Comparison of ENCODE assay signal across 1 cellular context in the genomic region with DNA sequence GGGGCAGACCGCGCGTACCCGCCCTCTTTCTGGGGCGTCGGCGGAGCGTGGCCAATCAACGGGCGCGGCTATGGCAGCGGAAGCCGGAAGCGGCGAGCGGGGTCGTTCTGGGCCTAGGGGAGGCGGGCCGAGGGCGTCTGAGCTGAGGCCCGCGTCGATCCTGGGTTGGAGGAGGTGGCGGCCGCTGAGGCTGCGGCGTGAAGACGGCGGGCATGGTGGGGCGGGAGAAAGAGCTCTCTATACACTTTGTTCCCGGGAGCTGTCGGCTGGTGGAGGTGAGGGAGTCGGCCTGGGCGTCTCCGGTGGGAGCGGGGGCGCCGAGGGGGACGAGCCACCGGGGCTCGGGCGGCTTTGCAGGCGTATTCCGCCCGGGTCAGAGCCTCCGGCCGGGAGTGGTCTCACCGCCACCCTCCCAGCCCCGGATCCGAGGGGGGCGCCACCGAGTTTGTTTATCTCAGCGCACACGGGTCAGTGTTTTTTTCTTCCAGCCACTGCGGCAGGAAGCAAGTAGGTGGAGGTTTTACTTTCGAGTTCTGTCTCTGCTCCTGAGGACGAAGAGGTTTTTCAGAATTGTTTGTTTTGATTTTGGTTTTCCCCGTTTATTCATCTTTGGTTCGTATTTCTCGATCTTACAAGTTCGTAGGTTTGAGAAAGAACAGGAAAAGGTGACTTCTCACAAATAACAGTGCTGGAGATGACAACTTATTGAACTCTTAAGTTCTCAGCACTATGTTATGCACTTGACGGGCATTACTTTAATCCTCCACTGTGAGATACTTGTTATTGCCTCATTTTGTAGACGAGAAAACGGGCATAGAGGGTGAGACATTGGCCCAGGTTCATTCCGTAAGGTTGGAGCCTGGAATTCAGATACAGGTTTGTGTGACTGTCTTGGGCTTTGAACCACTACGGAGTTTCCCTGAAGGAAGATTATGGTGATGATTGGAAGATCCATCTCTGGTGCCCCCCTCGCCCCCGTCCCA.
TF ChIP-seq lines count a peak whose summit lies in the region.

A gene (plus strand): TSS at position 145 of the 983 bp plus-strand sequence. CDS start 68 bp downstream, at position 213.

TF ChIP-seq in WTC11, 78 proteins besides CTCF, POLR2A, EP300 and RAD21 (continued from another document and continues in another):
- TF ChIP-seq, protein P1, sequence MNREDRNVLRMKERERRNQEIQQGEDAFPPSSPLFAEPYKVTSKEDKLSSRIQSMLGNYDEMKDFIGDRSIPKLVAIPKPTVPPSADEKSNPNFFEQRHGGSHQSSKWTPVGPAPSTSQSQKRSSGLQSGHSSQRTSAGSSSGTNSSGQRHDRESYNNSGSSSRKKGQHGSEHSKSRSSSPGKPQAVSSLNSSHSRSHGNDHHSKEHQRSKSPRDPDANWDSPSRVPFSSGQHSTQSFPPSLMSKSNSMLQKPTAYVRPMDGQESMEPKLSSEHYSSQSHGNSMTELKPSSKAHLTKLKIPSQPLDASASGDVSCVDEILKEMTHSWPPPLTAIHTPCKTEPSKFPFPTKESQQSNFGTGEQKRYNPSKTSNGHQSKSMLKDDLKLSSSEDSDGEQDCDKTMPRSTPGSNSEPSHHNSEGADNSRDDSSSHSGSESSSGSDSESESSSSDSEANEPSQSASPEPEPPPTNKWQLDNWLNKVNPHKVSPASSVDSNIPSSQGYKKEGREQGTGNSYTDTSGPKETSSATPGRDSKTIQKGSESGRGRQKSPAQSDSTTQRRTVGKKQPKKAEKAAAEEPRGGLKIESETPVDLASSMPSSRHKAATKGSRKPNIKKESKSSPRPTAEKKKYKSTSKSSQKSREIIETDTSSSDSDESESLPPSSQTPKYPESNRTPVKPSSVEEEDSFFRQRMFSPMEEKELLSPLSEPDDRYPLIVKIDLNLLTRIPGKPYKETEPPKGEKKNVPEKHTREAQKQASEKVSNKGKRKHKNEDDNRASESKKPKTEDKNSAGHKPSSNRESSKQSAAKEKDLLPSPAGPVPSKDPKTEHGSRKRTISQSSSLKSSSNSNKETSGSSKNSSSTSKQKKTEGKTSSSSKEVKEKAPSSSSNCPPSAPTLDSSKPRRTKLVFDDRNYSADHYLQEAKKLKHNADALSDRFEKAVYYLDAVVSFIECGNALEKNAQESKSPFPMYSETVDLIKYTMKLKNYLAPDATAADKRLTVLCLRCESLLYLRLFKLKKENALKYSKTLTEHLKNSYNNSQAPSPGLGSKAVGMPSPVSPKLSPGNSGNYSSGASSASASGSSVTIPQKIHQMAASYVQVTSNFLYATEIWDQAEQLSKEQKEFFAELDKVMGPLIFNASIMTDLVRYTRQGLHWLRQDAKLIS (CRISPR knock-in tag; IDR thresholded peaks at IDR 0.05; ENCODE audit: borderline replicate concordance) = peak; percentile 85; the same call in 1 of the 2 replicates
- TF ChIP-seq, protein P2, sequence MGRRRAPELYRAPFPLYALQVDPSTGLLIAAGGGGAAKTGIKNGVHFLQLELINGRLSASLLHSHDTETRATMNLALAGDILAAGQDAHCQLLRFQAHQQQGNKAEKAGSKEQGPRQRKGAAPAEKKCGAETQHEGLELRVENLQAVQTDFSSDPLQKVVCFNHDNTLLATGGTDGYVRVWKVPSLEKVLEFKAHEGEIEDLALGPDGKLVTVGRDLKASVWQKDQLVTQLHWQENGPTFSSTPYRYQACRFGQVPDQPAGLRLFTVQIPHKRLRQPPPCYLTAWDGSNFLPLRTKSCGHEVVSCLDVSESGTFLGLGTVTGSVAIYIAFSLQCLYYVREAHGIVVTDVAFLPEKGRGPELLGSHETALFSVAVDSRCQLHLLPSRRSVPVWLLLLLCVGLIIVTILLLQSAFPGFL (CRISPR knock-in tag; IDR thresholded peaks at IDR 0.05; ENCODE audit: borderline replicate concordance) = no peak
- TF ChIP-seq ZNF423 (CRISPR knock-in tag; IDR thresholded peaks at IDR 0.05) = no peak
- TF ChIP-seq, protein P3, sequence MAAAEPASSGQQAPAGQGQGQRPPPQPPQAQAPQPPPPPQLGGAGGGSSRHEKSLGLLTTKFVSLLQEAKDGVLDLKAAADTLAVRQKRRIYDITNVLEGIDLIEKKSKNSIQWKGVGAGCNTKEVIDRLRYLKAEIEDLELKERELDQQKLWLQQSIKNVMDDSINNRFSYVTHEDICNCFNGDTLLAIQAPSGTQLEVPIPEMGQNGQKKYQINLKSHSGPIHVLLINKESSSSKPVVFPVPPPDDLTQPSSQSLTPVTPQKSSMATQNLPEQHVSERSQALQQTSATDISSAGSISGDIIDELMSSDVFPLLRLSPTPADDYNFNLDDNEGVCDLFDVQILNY (CRISPR knock-in tag; IDR thresholded peaks at IDR 0.05) = peak; percentile 82
- TF ChIP-seq GTF2I (CRISPR knock-in tag; conservative IDR thresholded peaks at IDR 0.05) = no peak
- TF ChIP-seq, protein P4, sequence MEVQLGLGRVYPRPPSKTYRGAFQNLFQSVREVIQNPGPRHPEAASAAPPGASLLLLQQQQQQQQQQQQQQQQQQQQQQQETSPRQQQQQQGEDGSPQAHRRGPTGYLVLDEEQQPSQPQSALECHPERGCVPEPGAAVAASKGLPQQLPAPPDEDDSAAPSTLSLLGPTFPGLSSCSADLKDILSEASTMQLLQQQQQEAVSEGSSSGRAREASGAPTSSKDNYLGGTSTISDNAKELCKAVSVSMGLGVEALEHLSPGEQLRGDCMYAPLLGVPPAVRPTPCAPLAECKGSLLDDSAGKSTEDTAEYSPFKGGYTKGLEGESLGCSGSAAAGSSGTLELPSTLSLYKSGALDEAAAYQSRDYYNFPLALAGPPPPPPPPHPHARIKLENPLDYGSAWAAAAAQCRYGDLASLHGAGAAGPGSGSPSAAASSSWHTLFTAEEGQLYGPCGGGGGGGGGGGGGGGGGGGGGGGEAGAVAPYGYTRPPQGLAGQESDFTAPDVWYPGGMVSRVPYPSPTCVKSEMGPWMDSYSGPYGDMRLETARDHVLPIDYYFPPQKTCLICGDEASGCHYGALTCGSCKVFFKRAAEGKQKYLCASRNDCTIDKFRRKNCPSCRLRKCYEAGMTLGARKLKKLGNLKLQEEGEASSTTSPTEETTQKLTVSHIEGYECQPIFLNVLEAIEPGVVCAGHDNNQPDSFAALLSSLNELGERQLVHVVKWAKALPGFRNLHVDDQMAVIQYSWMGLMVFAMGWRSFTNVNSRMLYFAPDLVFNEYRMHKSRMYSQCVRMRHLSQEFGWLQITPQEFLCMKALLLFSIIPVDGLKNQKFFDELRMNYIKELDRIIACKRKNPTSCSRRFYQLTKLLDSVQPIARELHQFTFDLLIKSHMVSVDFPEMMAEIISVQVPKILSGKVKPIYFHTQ (CRISPR knock-in tag; IDR thresholded peaks at IDR 0.05) = peak; percentile 74; the same call in 1 of the 2 replicates
- no peak for TF ChIP-seq ZNF121 (CRISPR knock-in tag; IDR thresholded peaks at IDR 0.05)
- TF ChIP-seq ZNF416 (CRISPR knock-in tag; IDR thresholded peaks at IDR 0.05) = peak; percentile 90
- TF ChIP-seq, protein P5, sequence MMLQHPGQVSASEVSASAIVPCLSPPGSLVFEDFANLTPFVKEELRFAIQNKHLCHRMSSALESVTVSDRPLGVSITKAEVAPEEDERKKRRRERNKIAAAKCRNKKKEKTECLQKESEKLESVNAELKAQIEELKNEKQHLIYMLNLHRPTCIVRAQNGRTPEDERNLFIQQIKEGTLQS (CRISPR knock-in tag; conservative IDR thresholded peaks at IDR 0.05) = no peak
- TF ChIP-seq, protein P6, sequence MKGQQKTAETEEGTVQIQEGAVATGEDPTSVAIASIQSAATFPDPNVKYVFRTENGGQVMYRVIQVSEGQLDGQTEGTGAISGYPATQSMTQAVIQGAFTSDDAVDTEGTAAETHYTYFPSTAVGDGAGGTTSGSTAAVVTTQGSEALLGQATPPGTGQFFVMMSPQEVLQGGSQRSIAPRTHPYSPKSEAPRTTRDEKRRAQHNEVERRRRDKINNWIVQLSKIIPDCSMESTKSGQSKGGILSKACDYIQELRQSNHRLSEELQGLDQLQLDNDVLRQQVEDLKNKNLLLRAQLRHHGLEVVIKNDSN (CRISPR knock-in tag; IDR thresholded peaks at IDR 0.05) = no peak
- peak; percentile 63; the same call in 1 of the 2 replicates for TF ChIP-seq MYBL2 (CRISPR knock-in tag; IDR thresholded peaks at IDR 0.05)
- TF ChIP-seq ZNF138 (CRISPR knock-in tag; conservative IDR thresholded peaks at IDR 0.05) = peak; percentile 43; the same call in 1 of the 2 replicates
- no peak for TF ChIP-seq FOXJ3 (CRISPR knock-in tag; IDR thresholded peaks at IDR 0.05; ENCODE audit: borderline replicate concordance)
- peak; percentile 73; the same call in 1 of the 2 replicates for TF ChIP-seq ZNF671 (CRISPR knock-in tag; IDR thresholded peaks at IDR 0.05)
- TF ChIP-seq, protein P7, sequence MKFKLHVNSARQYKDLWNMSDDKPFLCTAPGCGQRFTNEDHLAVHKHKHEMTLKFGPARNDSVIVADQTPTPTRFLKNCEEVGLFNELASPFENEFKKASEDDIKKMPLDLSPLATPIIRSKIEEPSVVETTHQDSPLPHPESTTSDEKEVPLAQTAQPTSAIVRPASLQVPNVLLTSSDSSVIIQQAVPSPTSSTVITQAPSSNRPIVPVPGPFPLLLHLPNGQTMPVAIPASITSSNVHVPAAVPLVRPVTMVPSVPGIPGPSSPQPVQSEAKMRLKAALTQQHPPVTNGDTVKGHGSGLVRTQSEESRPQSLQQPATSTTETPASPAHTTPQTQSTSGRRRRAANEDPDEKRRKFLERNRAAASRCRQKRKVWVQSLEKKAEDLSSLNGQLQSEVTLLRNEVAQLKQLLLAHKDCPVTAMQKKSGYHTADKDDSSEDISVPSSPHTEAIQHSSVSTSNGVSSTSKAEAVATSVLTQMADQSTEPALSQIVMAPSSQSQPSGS (CRISPR knock-in tag; IDR thresholded peaks at IDR 0.05; ENCODE audit: borderline replicate concordance, low read depth) = no peak
- 0 out of 2 replicates have a peak, but pooled peaks have one; percentile 45 for TF ChIP-seq ESRRA (CRISPR knock-in tag; IDR thresholded peaks at IDR 0.05; ENCODE audit: borderline replicate concordance)
- TF ChIP-seq NFYB (CRISPR knock-in tag; conservative IDR thresholded peaks at IDR 0.05; ENCODE audit: low read depth) = peak; percentile 78
- TF ChIP-seq NR1H2 (CRISPR knock-in tag; IDR thresholded peaks at IDR 0.05) = no peak
- TF ChIP-seq, protein P8, sequence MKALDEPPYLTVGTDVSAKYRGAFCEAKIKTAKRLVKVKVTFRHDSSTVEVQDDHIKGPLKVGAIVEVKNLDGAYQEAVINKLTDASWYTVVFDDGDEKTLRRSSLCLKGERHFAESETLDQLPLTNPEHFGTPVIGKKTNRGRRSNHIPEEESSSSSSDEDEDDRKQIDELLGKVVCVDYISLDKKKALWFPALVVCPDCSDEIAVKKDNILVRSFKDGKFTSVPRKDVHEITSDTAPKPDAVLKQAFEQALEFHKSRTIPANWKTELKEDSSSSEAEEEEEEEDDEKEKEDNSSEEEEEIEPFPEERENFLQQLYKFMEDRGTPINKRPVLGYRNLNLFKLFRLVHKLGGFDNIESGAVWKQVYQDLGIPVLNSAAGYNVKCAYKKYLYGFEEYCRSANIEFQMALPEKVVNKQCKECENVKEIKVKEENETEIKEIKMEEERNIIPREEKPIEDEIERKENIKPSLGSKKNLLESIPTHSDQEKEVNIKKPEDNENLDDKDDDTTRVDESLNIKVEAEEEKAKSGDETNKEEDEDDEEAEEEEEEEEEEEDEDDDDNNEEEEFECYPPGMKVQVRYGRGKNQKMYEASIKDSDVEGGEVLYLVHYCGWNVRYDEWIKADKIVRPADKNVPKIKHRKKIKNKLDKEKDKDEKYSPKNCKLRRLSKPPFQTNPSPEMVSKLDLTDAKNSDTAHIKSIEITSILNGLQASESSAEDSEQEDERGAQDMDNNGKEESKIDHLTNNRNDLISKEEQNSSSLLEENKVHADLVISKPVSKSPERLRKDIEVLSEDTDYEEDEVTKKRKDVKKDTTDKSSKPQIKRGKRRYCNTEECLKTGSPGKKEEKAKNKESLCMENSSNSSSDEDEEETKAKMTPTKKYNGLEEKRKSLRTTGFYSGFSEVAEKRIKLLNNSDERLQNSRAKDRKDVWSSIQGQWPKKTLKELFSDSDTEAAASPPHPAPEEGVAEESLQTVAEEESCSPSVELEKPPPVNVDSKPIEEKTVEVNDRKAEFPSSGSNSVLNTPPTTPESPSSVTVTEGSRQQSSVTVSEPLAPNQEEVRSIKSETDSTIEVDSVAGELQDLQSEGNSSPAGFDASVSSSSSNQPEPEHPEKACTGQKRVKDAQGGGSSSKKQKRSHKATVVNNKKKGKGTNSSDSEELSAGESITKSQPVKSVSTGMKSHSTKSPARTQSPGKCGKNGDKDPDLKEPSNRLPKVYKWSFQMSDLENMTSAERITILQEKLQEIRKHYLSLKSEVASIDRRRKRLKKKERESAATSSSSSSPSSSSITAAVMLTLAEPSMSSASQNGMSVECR (CRISPR knock-in tag; IDR thresholded peaks at IDR 0.05; ENCODE audit: borderline replicate concordance) = no peak
- TF ChIP-seq CBFB (CRISPR knock-in tag; IDR thresholded peaks at IDR 0.05; ENCODE audit: low read depth) = no peak
- TF ChIP-seq, protein P9, sequence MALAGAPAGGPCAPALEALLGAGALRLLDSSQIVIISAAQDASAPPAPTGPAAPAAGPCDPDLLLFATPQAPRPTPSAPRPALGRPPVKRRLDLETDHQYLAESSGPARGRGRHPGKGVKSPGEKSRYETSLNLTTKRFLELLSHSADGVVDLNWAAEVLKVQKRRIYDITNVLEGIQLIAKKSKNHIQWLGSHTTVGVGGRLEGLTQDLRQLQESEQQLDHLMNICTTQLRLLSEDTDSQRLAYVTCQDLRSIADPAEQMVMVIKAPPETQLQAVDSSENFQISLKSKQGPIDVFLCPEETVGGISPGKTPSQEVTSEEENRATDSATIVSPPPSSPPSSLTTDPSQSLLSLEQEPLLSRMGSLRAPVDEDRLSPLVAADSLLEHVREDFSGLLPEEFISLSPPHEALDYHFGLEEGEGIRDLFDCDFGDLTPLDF (CRISPR knock-in tag; IDR thresholded peaks at IDR 0.05) = peak; percentile 61; the same call in 1 of the 2 replicates
- TF ChIP-seq IRF2 (CRISPR knock-in tag; IDR thresholded peaks at IDR 0.05; ENCODE audit: borderline replicate concordance, low read depth) = no peak
- peak; percentile 16; the same call in 1 of the 2 replicates for TF ChIP-seq GABPB1 (CRISPR knock-in tag; IDR thresholded peaks at IDR 0.05)
- TF ChIP-seq, protein P10, sequence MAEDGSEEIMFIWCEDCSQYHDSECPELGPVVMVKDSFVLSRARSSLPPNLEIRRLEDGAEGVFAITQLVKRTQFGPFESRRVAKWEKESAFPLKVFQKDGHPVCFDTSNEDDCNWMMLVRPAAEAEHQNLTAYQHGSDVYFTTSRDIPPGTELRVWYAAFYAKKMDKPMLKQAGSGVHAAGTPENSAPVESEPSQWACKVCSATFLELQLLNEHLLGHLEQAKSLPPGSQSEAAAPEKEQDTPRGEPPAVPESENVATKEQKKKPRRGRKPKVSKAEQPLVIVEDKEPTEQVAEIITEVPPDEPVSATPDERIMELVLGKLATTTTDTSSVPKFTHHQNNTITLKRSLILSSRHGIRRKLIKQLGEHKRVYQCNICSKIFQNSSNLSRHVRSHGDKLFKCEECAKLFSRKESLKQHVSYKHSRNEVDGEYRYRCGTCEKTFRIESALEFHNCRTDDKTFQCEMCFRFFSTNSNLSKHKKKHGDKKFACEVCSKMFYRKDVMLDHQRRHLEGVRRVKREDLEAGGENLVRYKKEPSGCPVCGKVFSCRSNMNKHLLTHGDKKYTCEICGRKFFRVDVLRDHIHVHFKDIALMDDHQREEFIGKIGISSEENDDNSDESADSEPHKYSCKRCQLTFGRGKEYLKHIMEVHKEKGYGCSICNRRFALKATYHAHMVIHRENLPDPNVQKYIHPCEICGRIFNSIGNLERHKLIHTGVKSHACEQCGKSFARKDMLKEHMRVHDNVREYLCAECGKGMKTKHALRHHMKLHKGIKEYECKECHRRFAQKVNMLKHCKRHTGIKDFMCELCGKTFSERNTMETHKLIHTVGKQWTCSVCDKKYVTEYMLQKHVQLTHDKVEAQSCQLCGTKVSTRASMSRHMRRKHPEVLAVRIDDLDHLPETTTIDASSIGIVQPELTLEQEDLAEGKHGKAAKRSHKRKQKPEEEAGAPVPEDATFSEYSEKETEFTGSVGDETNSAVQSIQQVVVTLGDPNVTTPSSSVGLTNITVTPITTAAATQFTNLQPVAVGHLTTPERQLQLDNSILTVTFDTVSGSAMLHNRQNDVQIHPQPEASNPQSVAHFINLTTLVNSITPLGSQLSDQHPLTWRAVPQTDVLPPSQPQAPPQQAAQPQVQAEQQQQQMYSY (CRISPR knock-in tag; IDR thresholded peaks at IDR 0.05) = no peak
- peak; percentile 78 for TF ChIP-seq FOXP1 (CRISPR knock-in tag; IDR thresholded peaks at IDR 0.05; ENCODE audit: borderline replicate concordance)
